Comparison of ENCODE assay signal across 9 cellular contexts in the genomic region with DNA sequence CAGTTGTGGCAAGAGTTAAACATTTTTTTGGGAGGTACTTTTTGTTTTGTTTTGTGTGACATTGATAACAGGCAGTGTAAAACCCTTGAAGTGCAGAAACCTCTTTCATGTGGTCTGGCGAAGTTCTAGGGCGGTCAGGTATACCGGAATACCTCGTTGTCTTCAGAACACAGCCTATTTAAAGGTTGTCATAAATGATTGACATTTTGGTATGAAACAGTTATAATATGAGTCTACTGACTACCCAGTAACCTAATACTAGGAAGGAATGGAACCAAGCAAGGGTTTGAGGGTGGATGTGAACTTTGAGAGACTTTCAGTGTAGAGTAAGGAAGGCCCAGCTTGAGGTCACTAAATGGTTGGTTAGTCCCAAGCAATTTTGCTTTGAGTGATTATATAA.
DNase-seq lines count a peak whose midpoint lies in the region; ATAC-seq lines count a peak whose summit lies in the region.
"Had no signal": no experiment of that assay in that cellular context is flagged by ENCODE, and none has a peak within 500 bp of the region (broad histone marks: within the 10 kb centered on the region; RNA-seq: fewer than 3 reads in every experiment).

No MANE protein-coding gene starts in this region.

- ATAC-seq in GM18907 (IDR thresholded peaks at IDR 0.05; ENCODE audit: unreplicated experiment) (peak; percentile 97), HG03135 (IDR thresholded peaks at IDR 0.05; ENCODE audit: unreplicated experiment) (peak; percentile 96), HG02588 (IDR thresholded peaks at IDR 0.05; ENCODE audit: unreplicated experiment) (no peak)

- DNase-seq in activated T-cell treated with anti-CD3 and anti-CD28 coated beads for 4 hours (peak; percentile 26), NCI-H774 (lab: John Stamatoyannopoulos, UW) (no peak), anterior cingulate cortex (lab: John Stamatoyannopoulos, UW) (no peak)
- DNase-seq in stimulated activated CD4-positive, alpha-beta T cell treated with anti-CD3 and anti-CD28 coated beads, Interleukin-2, amount 100 ng/mL, for 24 hours, result peak; percentile 21 to 22
- DNase-seq in NK-92 treated with Interleukin-12 subunit alpha and Interleukin-12 subunit beta, amount 100 ng/mL, for 24 hours (lab: John Stamatoyannopoulos, UW), result no peak
- DNase-seq: NCI-H1105 treated with DMSO at 0.1 percent for 48 hours had no signal

Comparison
In these comparisons a context has a peak if more than half of its experiments do, and no peak if none do; other contexts are left out.
1. DNase-seq: peak in activated T-cell treated with anti-CD3 and anti-CD28 coated beads for 4 hours (single experiment) and stimulated activated CD4-positive, alpha-beta T cell treated with anti-CD3 and anti-CD28 coated beads, Interleukin-2, amount 100 ng/mL, for 24 hours (2 of 2); none in NCI-H774 (single experiment), anterior cingulate cortex (0 of 58) and NK-92 treated with Interleukin-12 subunit alpha and Interleukin-12 subunit beta, amount 100 ng/mL, for 24 hours (single experiment).